Comparison of ENCODE assay signal across 35 cellular contexts in the genomic region with DNA sequence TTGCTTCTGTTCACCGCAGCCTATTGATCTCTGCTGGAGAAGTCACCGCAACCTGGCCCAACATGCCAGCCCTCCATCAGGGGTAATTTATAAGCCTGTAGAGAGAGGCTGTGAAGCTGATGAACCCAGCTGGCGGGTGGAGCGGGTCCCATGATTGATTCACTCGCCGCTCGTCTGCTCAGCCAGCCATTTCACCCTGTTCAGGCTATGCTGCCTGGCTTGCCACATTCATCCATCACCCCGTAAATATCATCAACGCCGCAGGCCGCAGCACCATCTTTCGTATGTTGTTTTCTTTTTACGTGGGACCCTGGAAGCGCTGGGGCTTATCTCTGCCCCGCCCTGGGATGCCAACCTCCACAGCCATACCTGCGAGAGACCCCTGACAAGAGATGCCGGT.
"Had no signal": no experiment of that assay in that cellular context is flagged by ENCODE, and none has a peak within 500 bp of the region (broad histone marks: within the 10 kb centered on the region; RNA-seq: fewer than 3 reads in every experiment).

No MANE protein-coding gene starts in this region.

- H3K4me2 ChIP-seq: KMS-11 had no signal

- H3K36me3 ChIP-seq: MG63 had no signal

- H3K9me3 ChIP-seq: MG63 had no signal

- H3K4me3 ChIP-seq: MG63 had no signal

- H3K9ac ChIP-seq: KMS-11 had no signal

- H3K27ac ChIP-seq: KMS-11 had no signal

- DNase-seq: Karpas-422, Kasumi-1, MG63, MM.1S, MV-4-11, NCI-H1048, NCI-H1092, NCI-H1092 treated with DMSO at 0.1 percent for 48 hours, NCI-H1105, NCI-H1105 treated with DMSO at 0.1 percent for 48 hours, NCI-H1417, NCI-H1417 treated with DMSO at 0.1 percent for 48 hours, NCI-H1436, NCI-H1436 treated with DMSO at 0.1 percent for 48 hours, NCI-H146, NCI-H1694, NCI-H1694 treated with DMSO at 0.1 percent for 48 hours, NCI-H187, NCI-H187 treated with DMSO at 0.1 percent for 48 hours, NCI-H1930, NCI-H2029, NCI-H2029 treated with DMSO at 0.1 percent for 48 hours, NCI-H2081, NCI-H2081 treated with DMSO at 0.1 percent for 48 hours, NCI-H2107, NCI-H2171, NCI-H2171 treated with DMSO at 0.1 percent for 48 hours, NCI-H2227 treated with DMSO at 0.1 percent for 48 hours, NCI-H226, NCI-H345, NCI-H446, NCI-H446 treated with DMSO at 0.1 percent for 48 hours, NCI-H510A, NCI-H510A treated with DMSO at 0.1 percent for 48 hours had no signal
